ENCODE assay signal across 23 cellular contexts in the genomic region with DNA sequence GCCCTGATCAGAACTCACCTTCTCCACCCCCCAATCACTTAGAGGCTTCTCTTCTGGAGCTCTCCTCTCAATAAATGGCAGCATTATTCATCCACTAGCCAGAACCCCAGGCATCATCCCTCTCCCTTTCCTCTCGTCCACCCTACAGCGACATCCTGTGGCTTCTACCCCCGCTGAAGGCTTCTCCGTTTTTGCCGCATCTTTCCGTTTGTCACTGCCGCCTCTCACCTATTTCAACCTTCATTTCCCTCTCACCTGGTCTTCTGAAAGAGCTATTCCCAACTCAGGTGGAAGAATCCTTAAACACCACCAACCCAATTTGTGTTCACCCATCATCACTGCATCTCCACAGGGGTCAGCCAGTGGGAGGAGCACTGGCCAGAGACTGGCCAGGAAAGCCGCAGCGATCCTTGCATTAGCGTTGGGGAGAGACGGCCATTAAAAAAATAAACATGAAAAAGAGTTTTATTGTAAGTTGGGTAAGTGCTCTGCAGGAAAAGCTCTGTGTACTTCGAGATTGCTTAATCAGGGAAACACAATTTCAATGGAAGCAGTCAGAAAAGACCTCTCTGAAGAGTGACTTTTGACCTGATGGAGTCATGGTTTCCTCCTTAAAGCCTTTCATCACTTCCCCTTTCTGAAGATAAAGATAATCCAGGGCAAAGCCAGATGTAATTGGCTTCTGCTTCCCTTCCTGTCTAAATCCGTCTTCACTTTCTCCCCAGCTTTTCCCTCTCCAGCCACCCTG.
DNase-seq lines count a peak whose midpoint lies in the region; ATAC-seq lines count a peak whose summit lies in the region.
"Had no signal": no experiment of that assay in that cellular context is flagged by ENCODE, and none has a peak within 500 bp of the region (broad histone marks: within the 10 kb centered on the region; RNA-seq: fewer than 3 reads in every experiment).

No MANE protein-coding gene starts in this region.

- DNase-seq in CD1c-positive myeloid dendritic cell (ENCODE audit: extremely low spot score) (peak; percentile 29), KBM-7 (peak; percentile 29), OCI-M1 (lab: John Stamatoyannopoulos, UW) (peak; percentile 36), iris pigment epithelial cell (ENCODE audit: low read depth) (peak; percentile 7), EL (no peak), NK-92 (lab: John Stamatoyannopoulos, UW; ENCODE audit: unreplicated experiment) (no peak)
- no peak for DNase-seq in stimulated activated CD4-positive, alpha-beta T cell treated with anti-CD3 and anti-CD28 coated beads, Interleukin-15, amount 100 ng/mL, for 24 hours
- DNase-seq: ACHN; activated CD4-positive, CD25-positive, alpha-beta regulatory T cell treated with anti-CD3 and anti-CD28 coated beads, Interleukin-2, amount 50 U/mL, for 72 hours; activated CD8-positive, alpha-beta T cell treated with anti-CD3 and anti-CD28 coated beads for 36 hours; activated naive CD4-positive, alpha-beta T cell treated with Interleukin-2 at 50 U/mL for 16 hours; brain microvascular endothelial cell; effector memory CD4-positive, alpha-beta T cell; foreskin keratinocyte; immature natural killer cell; left lung; naive thymus-derived CD4-positive, alpha-beta T cell; NCI-H1694 treated with DMSO at 0.1 percent for 48 hours; occipital lobe; PC-3; SW 1271; T1000 had no signal

- in situ Hi-C loops in KBM-7 (cut with MboI; ENCODE audit: low pct_unique_long_range_greater_than_20kb, low sequenced_read_pairs), result no loop called here

- ATAC-seq in HG03196 (IDR thresholded peaks at IDR 0.05; ENCODE audit: unreplicated experiment), result no peak
- ATAC-seq: activated CD8-positive, alpha-beta T cell treated with anti-CD3 and anti-CD28 coated beads for 36 hours; left lung; naive thymus-derived CD4-positive, alpha-beta T cell; PC-3 had no signal

Comparison
In these comparisons a context has a peak if more than half of its experiments do, and no peak if none do; other contexts are left out.
1. DNase-seq: peak in CD1c-positive myeloid dendritic cell (single experiment), KBM-7 (single experiment), OCI-M1 (single experiment) and iris pigment epithelial cell (single experiment); none in EL (single experiment), stimulated activated CD4-positive, alpha-beta T cell treated with anti-CD3 and anti-CD28 coated beads, Interleukin-15, amount 100 ng/mL, for 24 hours (single experiment) and NK-92 (single experiment).